7 cellular contexts compared by ENCODE assay signal in the genomic region with DNA sequence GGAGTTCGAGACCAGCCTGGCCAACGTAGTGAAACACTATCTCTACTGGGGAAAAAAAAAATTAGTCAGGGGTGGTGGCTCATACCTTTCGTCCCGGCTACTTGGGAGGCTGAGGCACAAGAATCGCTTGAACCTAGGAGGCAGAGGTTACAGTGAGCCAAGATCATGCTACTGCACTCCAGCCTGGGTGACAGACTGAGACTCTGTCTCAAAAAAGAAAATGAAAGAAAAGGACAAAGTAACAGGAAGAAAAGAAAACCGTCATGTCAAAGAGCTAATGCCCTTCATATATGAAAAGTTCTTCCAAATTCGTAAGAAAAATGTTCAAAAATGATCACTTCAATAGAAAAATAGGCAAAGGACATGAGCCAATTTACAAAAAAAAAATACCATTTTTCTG. TPM values are rescaled to one million over a fixed set of nuclear protein-coding genes. Genes with fewer than 3 reads are reported as not detected.
DNase-seq lines count a peak whose midpoint lies in the region; ATAC-seq and TF ChIP-seq lines count a peak whose summit lies in the region.
"Not testable (repeated sequence)": the region's sequence is repeated elsewhere in the genome, so short reads cannot be mapped to it uniquely, and the experiment has no call there.

No MANE protein-coding gene starts in this region.

- H3K27me3 ChIP-seq in left ventricle myocardium inferior (ENCODE audit: low read depth); trophoblast cell (ENCODE audit: insufficient read depth, low read length): not testable (repeated sequence)

- H4K8ac ChIP-seq in trophoblast cell (ENCODE audit: low read depth, low read length), result not testable (repeated sequence)

- H3K4me1 Mint-ChIP-seq in HFFc6 (ENCODE audit: low read depth) (peaks cover 70% of the 10 kb centered on the region), natural killer cell (peaks cover 67 to 71% of the 10 kb centered on the region in 2 donors)
- H3K4me1 Mint-ChIP-seq in T-helper 1 cell treated with Interleukin-12 subunit alpha and Interleukin-12 subunit beta and Interleukin-4 antibody, amounts not matched to agents 30 μg/mL and 1 μg/mL, for 36 hours (ENCODE audit: low read depth), result peaks cover 16% of the 10 kb centered on the region
- peaks cover 24% of the 10 kb centered on the region for H3K4me1 Mint-ChIP-seq in activated CD4-positive, alpha-beta T cell treated with anti-CD3 and anti-CD28 coated beads, Interleukin-2, amount 10 ng/mL, durations not matched to agents 7 days and 5 days
- H3K4me1 Mint-ChIP-seq in activated naive CD8-positive, alpha-beta T cell treated with anti-CD3 and anti-CD28 coated beads, Interleukin-2, amount 10 ng/mL, durations not matched to agents 7 days and 5 days, result peaks cover 13% of the 10 kb centered on the region

- TF ChIP-seq CTCF in HFFc6 (IDR thresholded peaks at IDR 0.05); left ventricle myocardium inferior (IDR thresholded peaks at IDR 0.05; ENCODE audit: borderline replicate concordance); natural killer cell (IDR thresholded peaks at IDR 0.05): not testable (repeated sequence)

- POLR2A ChIA-PET in activated CD4-positive, alpha-beta T cell treated with anti-CD3 and anti-CD28 coated beads, Interleukin-2, amount 10 ng/mL, durations not matched to agents 7 days and 5 days (lab: Charles Lee), result not testable (repeated sequence)
- POLR2A ChIA-PET in activated naive CD8-positive, alpha-beta T cell treated with anti-CD3 and anti-CD28 coated beads, Interleukin-2, amount 10 ng/mL, durations not matched to agents 7 days and 5 days (lab: Charles Lee), result interaction anchor here (0.8 kb wide), 1 partner anchor 9 kb away, joined by 4 read pairs; no protein-coding TSS in a partner anchor

- not testable (repeated sequence) for ATAC-seq in activated naive CD8-positive, alpha-beta T cell treated with anti-CD3 and anti-CD28 coated beads, Interleukin-2, amount 10 ng/mL, durations not matched to agents 7 days and 5 days (ENCODE audit: low read depth)
- peak; percentile 50 to 78 (median 77) for ATAC-seq in natural killer cell

- not testable (repeated sequence) for H3K79me1 ChIP-seq in trophoblast cell (ENCODE audit: low read length)

- H3K4me1 ChIP-seq in left ventricle myocardium inferior, result peaks cover 77% of the 10 kb centered on the region
- not testable (repeated sequence) for H3K4me1 ChIP-seq in trophoblast cell (ENCODE audit: control insufficient read depth in 1 of 2, insufficient read depth in 2 of 2, low read length in 2 of 2)

- H3K23ac ChIP-seq in trophoblast cell (ENCODE audit: low read length), result not testable (repeated sequence)

- not testable (repeated sequence) for H3K9ac ChIP-seq in trophoblast cell (ENCODE audit: low read length)

- DNase-seq in HFFc6; activated CD4-positive, alpha-beta T cell treated with anti-CD3 and anti-CD28 coated beads, Interleukin-2, amount 10 ng/mL, durations not matched to agents 7 days and 5 days; activated naive CD8-positive, alpha-beta T cell treated with anti-CD3 and anti-CD28 coated beads, Interleukin-2, amount 10 ng/mL, durations not matched to agents 7 days and 5 days; left ventricle myocardium inferior; natural killer cell; trophoblast cell: not testable (repeated sequence)

- not testable (repeated sequence) for H3K4me3 ChIP-seq in left ventricle myocardium inferior; trophoblast cell (ENCODE audit: low read depth, low read length)

- H4K91ac ChIP-seq in trophoblast cell (ENCODE audit: low read depth, low read length), result not testable (repeated sequence)

- not testable (repeated sequence) for H3K79me2 ChIP-seq in trophoblast cell (ENCODE audit: control insufficient read depth, insufficient read depth, low read length, poor library complexity)

- intact Hi-C loops in left ventricle myocardium inferior (cut with micrococcal nuclease); natural killer cell (cut with micrococcal nuclease): not testable (repeated sequence)

- H3K4me2 ChIP-seq in trophoblast cell (ENCODE audit: low read length), result not testable (repeated sequence)

- H3K27me3 Mint-ChIP-seq in HFFc6 (ENCODE audit: insufficient read depth); T-helper 1 cell treated with Interleukin-12 subunit alpha and Interleukin-12 subunit beta and Interleukin-4 antibody, amounts not matched to agents 30 μg/mL and 1 μg/mL, for 36 hours (ENCODE audit: low read depth); activated CD4-positive, alpha-beta T cell treated with anti-CD3 and anti-CD28 coated beads, Interleukin-2, amount 10 ng/mL, durations not matched to agents 7 days and 5 days; activated naive CD8-positive, alpha-beta T cell treated with anti-CD3 and anti-CD28 coated beads, Interleukin-2, amount 10 ng/mL, durations not matched to agents 7 days and 5 days; natural killer cell (ENCODE audit: low read depth in 2 of 2): not testable (repeated sequence)

- peak overlapping the region; percentile 31; the same call in 1 of the 2 replicates for H3K27ac Mint-ChIP-seq in HFFc6
- H3K27ac Mint-ChIP-seq in T-helper 1 cell treated with Interleukin-12 subunit alpha and Interleukin-12 subunit beta and Interleukin-4 antibody, amounts not matched to agents 30 μg/mL and 1 μg/mL, for 36 hours, result peak overlapping the region; percentile 71
- peak overlapping the region; percentile 76 for H3K27ac Mint-ChIP-seq in activated CD4-positive, alpha-beta T cell treated with anti-CD3 and anti-CD28 coated beads, Interleukin-2, amount 10 ng/mL, durations not matched to agents 7 days and 5 days
- peak overlapping the region; percentile 59 for H3K27ac Mint-ChIP-seq in activated naive CD8-positive, alpha-beta T cell treated with anti-CD3 and anti-CD28 coated beads, Interleukin-2, amount 10 ng/mL, durations not matched to agents 7 days and 5 days
- peak overlapping the region; percentile 86 to 94 for H3K27ac Mint-ChIP-seq in natural killer cell

- H3K9me3 Mint-ChIP-seq in HFFc6; T-helper 1 cell treated with Interleukin-12 subunit alpha and Interleukin-12 subunit beta and Interleukin-4 antibody, amounts not matched to agents 30 μg/mL and 1 μg/mL, for 36 hours; activated CD4-positive, alpha-beta T cell treated with anti-CD3 and anti-CD28 coated beads, Interleukin-2, amount 10 ng/mL, durations not matched to agents 7 days and 5 days; activated naive CD8-positive, alpha-beta T cell treated with anti-CD3 and anti-CD28 coated beads, Interleukin-2, amount 10 ng/mL, durations not matched to agents 7 days and 5 days; natural killer cell: not testable (repeated sequence)

- peak overlapping the region; percentile 13 for H3K27ac ChIP-seq in left ventricle myocardium inferior (replicated peaks)
- H3K27ac ChIP-seq in trophoblast cell (ENCODE audit: low read depth, low read length), result not testable (repeated sequence)

- H3K4me3 Mint-ChIP-seq in HFFc6; activated CD4-positive, alpha-beta T cell treated with anti-CD3 and anti-CD28 coated beads, Interleukin-2, amount 10 ng/mL, durations not matched to agents 7 days and 5 days: not testable (repeated sequence)
- H3K4me3 Mint-ChIP-seq in T-helper 1 cell treated with Interleukin-12 subunit alpha and Interleukin-12 subunit beta and Interleukin-4 antibody, amounts not matched to agents 30 μg/mL and 1 μg/mL, for 36 hours, result peak overlapping the region; percentile 30
- peak overlapping the region; percentile 71 for H3K4me3 Mint-ChIP-seq in activated naive CD8-positive, alpha-beta T cell treated with anti-CD3 and anti-CD28 coated beads, Interleukin-2, amount 10 ng/mL, durations not matched to agents 7 days and 5 days
- H3K4me3 Mint-ChIP-seq in natural killer cell, result peak overlapping the region; percentile 78

- H3K14ac ChIP-seq in trophoblast cell (ENCODE audit: low read length), result not testable (repeated sequence)

- peaks cover 30% of the 10 kb centered on the region for H3K36me3 Mint-ChIP-seq in HFFc6 (ENCODE audit: low read depth)
- peaks cover 33% of the 10 kb centered on the region for H3K36me3 Mint-ChIP-seq in T-helper 1 cell treated with Interleukin-12 subunit alpha and Interleukin-12 subunit beta and Interleukin-4 antibody, amounts not matched to agents 30 μg/mL and 1 μg/mL, for 36 hours (ENCODE audit: low read depth)
- peaks cover 49% of the 10 kb centered on the region for H3K36me3 Mint-ChIP-seq in activated CD4-positive, alpha-beta T cell treated with anti-CD3 and anti-CD28 coated beads, Interleukin-2, amount 10 ng/mL, durations not matched to agents 7 days and 5 days (ENCODE audit: low read depth)
- H3K36me3 Mint-ChIP-seq in activated naive CD8-positive, alpha-beta T cell treated with anti-CD3 and anti-CD28 coated beads, Interleukin-2, amount 10 ng/mL, durations not matched to agents 7 days and 5 days, result peaks cover 46% of the 10 kb centered on the region
- H3K36me3 Mint-ChIP-seq in natural killer cell, result not testable (repeated sequence)

- H2BK12ac ChIP-seq in trophoblast cell (ENCODE audit: low read length), result not testable (repeated sequence)

- peak overlapping the region; percentile 62 for H3K4ac ChIP-seq in trophoblast cell (ENCODE audit: low read depth, low read length)

- not testable (repeated sequence) for H2AK5ac ChIP-seq in trophoblast cell (ENCODE audit: low read length)

- no CpG with 5 or more reads among the region's 7 CpGs for WGBS in trophoblast cell (ENCODE audit: extremely low coverage, insufficient coverage, insufficient read length)

- H3K36me3 ChIP-seq in left ventricle myocardium inferior; trophoblast cell (ENCODE audit: control insufficient read depth in 1 of 2, insufficient read depth in 2 of 2, low read length in 2 of 2): not testable (repeated sequence)

- H2BK120ac ChIP-seq in trophoblast cell (ENCODE audit: insufficient read depth, low read length, poor library complexity), result peak overlapping the region; percentile 22

- CTCF ChIA-PET in activated CD4-positive, alpha-beta T cell treated with anti-CD3 and anti-CD28 coated beads, Interleukin-2, amount 10 ng/mL, durations not matched to agents 7 days and 5 days (lab: Charles Lee), result not testable (repeated sequence)

- not testable (repeated sequence) for H3K9me3 ChIP-seq in left ventricle myocardium inferior (replicated peaks); trophoblast cell (ENCODE audit: insufficient read depth, low read depth, low read length)

- H4K12ac ChIP-seq in trophoblast cell (ENCODE audit: low read depth, low read length), result not testable (repeated sequence)

- H2BK5ac ChIP-seq in trophoblast cell (ENCODE audit: low read depth, low read length, poor library complexity), result not testable (repeated sequence)

- not testable (repeated sequence) for H3K18ac ChIP-seq in trophoblast cell (ENCODE audit: low read length)

- H2AFZ ChIP-seq in trophoblast cell (ENCODE audit: insufficient read depth, low read length, poor library complexity), result not testable (repeated sequence)

RNA-seq across cellular contexts. Expression of a gene that starts 8.1 kb away (rescaled TPM):
- 10 to 100 TPM; 46.5 to 67.7 (median 54.9) TPM for total RNA-seq in HFFc6 (2021; fragmentation: NEBNext Ultra II Directional; extraction: Animal tissue kit (Norgen Biotek cat#: 25700))
- total RNA-seq in activated CD4-positive, alpha-beta T cell treated with anti-CD3 and anti-CD28 coated beads, Interleukin-2, amount 10 ng/mL, durations not matched to agents 7 days and 5 days, result 10 to 100 TPM; 33.3 to 36.9 TPM
- 10 to 100 TPM; 34.4 to 35.5 TPM for total RNA-seq in activated naive CD8-positive, alpha-beta T cell treated with anti-CD3 and anti-CD28 coated beads, Interleukin-2, amount 10 ng/mL, durations not matched to agents 7 days and 5 days
- total RNA-seq in left ventricle myocardium inferior, result 36.8 TPM
- total RNA-seq in natural killer cell, result 10 to 100 TPM; 51.7 to 78.3 (median 58.3) TPM
- polyA plus RNA-seq in trophoblast cell (2013), result 49.0 and 51.7 TPM in 2 replicates

Comparison
In these comparisons a context has a peak if more than half of its experiments do, and no peak if none do; other contexts are left out.
1. H3K27ac Mint-ChIP-seq: peak in every context shown above with its lines; median percentile 90 in natural killer cell; 76 in activated CD4-positive, alpha-beta T cell treated with anti-CD3 and anti-CD28 coated beads, Interleukin-2, amount 10 ng/mL, durations not matched to agents 7 days and 5 days; 71 in T-helper 1 cell treated with Interleukin-12 subunit alpha and Interleukin-12 subunit beta and Interleukin-4 antibody, amounts not matched to agents 30 μg/mL and 1 μg/mL, for 36 hours; 59 in activated naive CD8-positive, alpha-beta T cell treated with anti-CD3 and anti-CD28 coated beads, Interleukin-2, amount 10 ng/mL, durations not matched to agents 7 days and 5 days; 31 in HFFc6.